In genomic region chr1:228010921-228011320, GRCh38 we compare ENCODE assay signal across 31 cellular contexts. TPM values are rescaled to one million over a fixed set of nuclear protein-coding genes. Genes with fewer than 3 reads are reported as not detected.
DNase-seq lines count a peak whose midpoint lies in the region; ATAC-seq lines count a peak whose summit lies in the region.
"Had no signal": no experiment of that assay in that cellular context is flagged by ENCODE, and none has a peak within 500 bp of the region (broad histone marks: within the 10 kb centered on the region; RNA-seq: fewer than 3 reads in every experiment).

No MANE protein-coding gene starts in this region.

- no peak overlapping the region for H3K27ac Mint-ChIP-seq in activated CD4-positive, alpha-beta memory T cell treated with anti-CD3 and anti-CD28 coated beads, Interleukin-2, amount 10 ng/mL, durations not matched to agents 7 days and 5 days
- H3K27ac Mint-ChIP-seq in activated CD4-positive, alpha-beta memory T cell treated with anti-CD3 and anti-CD28 coated beads for 36 hours = no peak overlapping the region
- no peak overlapping the region for H3K27ac Mint-ChIP-seq in stimulated activated memory B cell treated with anti-CD40 and anti-IgM and Interleukin-4, amounts not matched to agents 10 μg/mL and 1 μg/mL and 100 μg/mL, for 72 hours
- H3K27ac Mint-ChIP-seq: activated naive CD8-positive, alpha-beta T cell treated with anti-CD3 and anti-CD28 coated beads, Interleukin-2, amount 50 U/mL, for 24 hours; stimulated activated effector memory CD8-positive, alpha-beta T cell treated with anti-CD3 and anti-CD28 coated beads, Interleukin-12 subunit alpha, Interleukin-12 subunit beta, amount 100 ng/mL, for 72 hours had no signal

- H3K4me3 Mint-ChIP-seq in activated CD4-positive, alpha-beta memory T cell treated with anti-CD3 and anti-CD28 coated beads, Interleukin-2, amount 10 ng/mL, durations not matched to agents 7 days and 5 days = no peak overlapping the region
- no peak overlapping the region for H3K4me3 Mint-ChIP-seq in activated CD4-positive, alpha-beta memory T cell treated with anti-CD3 and anti-CD28 coated beads for 36 hours
- peak overlapping the region; percentile 16 for H3K4me3 Mint-ChIP-seq in stimulated activated memory B cell treated with anti-CD40 and anti-IgM and Interleukin-4, amounts not matched to agents 10 μg/mL and 1 μg/mL and 100 μg/mL, for 72 hours
- H3K4me3 Mint-ChIP-seq: activated naive CD8-positive, alpha-beta T cell treated with anti-CD3 and anti-CD28 coated beads, Interleukin-2, amount 50 U/mL, for 24 hours; activated T-cell treated with anti-CD3 and anti-CD28 coated beads, Interleukin-2, amount 50 U/mL, for 4 hours; stimulated activated effector memory CD8-positive, alpha-beta T cell treated with anti-CD3 and anti-CD28 coated beads, Interleukin-12 subunit alpha, Interleukin-12 subunit beta, amount 100 ng/mL, for 72 hours; T-cell had no signal

- no peaks in the 10 kb centered on the region for H3K36me3 ChIP-seq in H7 (replicated peaks; ENCODE audit: control insufficient read depth, insufficient read depth, low read length)
- H3K36me3 ChIP-seq: HAP-1, Peyer's patch, SJCRH30, vagina had no signal

- CTCF ChIA-PET in activated CD4-positive, alpha-beta memory T cell treated with anti-CD3 and anti-CD28 coated beads, Interleukin-2, amount 10 ng/mL, durations not matched to agents 7 days and 5 days (lab: Charles Lee) = no interaction called here
- CTCF ChIA-PET in activated CD4-positive, alpha-beta memory T cell treated with anti-CD3 and anti-CD28 coated beads for 36 hours (lab: Charles Lee) = no interaction called here

- H3K27me3 Mint-ChIP-seq in activated CD4-positive, alpha-beta memory T cell treated with anti-CD3 and anti-CD28 coated beads, Interleukin-2, amount 10 ng/mL, durations not matched to agents 7 days and 5 days = peaks cover 39% of the 10 kb centered on the region
- H3K27me3 Mint-ChIP-seq in activated CD4-positive, alpha-beta memory T cell treated with anti-CD3 and anti-CD28 coated beads for 36 hours = peaks cover 29% of the 10 kb centered on the region
- peaks cover 60% of the 10 kb centered on the region for H3K27me3 Mint-ChIP-seq in stimulated activated memory B cell treated with anti-CD40 and anti-IgM and Interleukin-4, amounts not matched to agents 10 μg/mL and 1 μg/mL and 100 μg/mL, for 72 hours

- H3K4me1 Mint-ChIP-seq in activated CD4-positive, alpha-beta memory T cell treated with anti-CD3 and anti-CD28 coated beads, Interleukin-2, amount 10 ng/mL, durations not matched to agents 7 days and 5 days = peaks cover 7% of the 10 kb centered on the region
- H3K4me1 Mint-ChIP-seq in activated CD4-positive, alpha-beta memory T cell treated with anti-CD3 and anti-CD28 coated beads for 36 hours (ENCODE audit: low read depth) = peaks cover 13% of the 10 kb centered on the region
- peaks cover 34% of the 10 kb centered on the region for H3K4me1 Mint-ChIP-seq in stimulated activated memory B cell treated with anti-CD40 and anti-IgM and Interleukin-4, amounts not matched to agents 10 μg/mL and 1 μg/mL and 100 μg/mL, for 72 hours

- ATAC-seq in stimulated activated memory B cell treated with anti-CD40 and anti-IgM and Interleukin-4, amounts not matched to agents 10 μg/mL and 1 μg/mL and 100 μg/mL, for 72 hours = no peak
- ATAC-seq: activated CD4-positive, CD25-positive, alpha-beta regulatory T cell treated with anti-CD3 and anti-CD28 coated beads, Interleukin-2, amount 50 U/mL, for 24 hours; activated naive CD8-positive, alpha-beta T cell treated with anti-CD3 and anti-CD28 coated beads, Interleukin-2, amount 50 U/mL, for 24 hours; activated T-cell treated with anti-CD3 and anti-CD28 coated beads, Interleukin-2, amount 50 U/mL, for 4 hours; left ventricle myocardium superior; naive thymus-derived CD8-positive, alpha-beta T cell; right cardiac atrium; stimulated activated effector memory CD8-positive, alpha-beta T cell treated with anti-CD3 and anti-CD28 coated beads, Interleukin-12 subunit alpha, Interleukin-12 subunit beta, amount 100 ng/mL, for 72 hours; T-cell had no signal

- H3K36me3 Mint-ChIP-seq in activated CD4-positive, alpha-beta memory T cell treated with anti-CD3 and anti-CD28 coated beads, Interleukin-2, amount 10 ng/mL, durations not matched to agents 7 days and 5 days (ENCODE audit: low read depth) = no peaks in the 10 kb centered on the region
- H3K36me3 Mint-ChIP-seq in activated CD4-positive, alpha-beta memory T cell treated with anti-CD3 and anti-CD28 coated beads for 36 hours = no peaks in the 10 kb centered on the region
- no peaks in the 10 kb centered on the region for H3K36me3 Mint-ChIP-seq in stimulated activated memory B cell treated with anti-CD40 and anti-IgM and Interleukin-4, amounts not matched to agents 10 μg/mL and 1 μg/mL and 100 μg/mL, for 72 hours
- H3K36me3 Mint-ChIP-seq: T-cell had no signal

- peak; percentile 15 for DNase-seq in activated CD4-positive, alpha-beta memory T cell treated with anti-CD3 and anti-CD28 coated beads, Interleukin-2, amount 10 ng/mL, durations not matched to agents 7 days and 5 days
- DNase-seq in activated CD4-positive, alpha-beta memory T cell treated with anti-CD3 and anti-CD28 coated beads for 36 hours = no peak
- peak; percentile 32 for DNase-seq in H7
- peak; percentile 75 for DNase-seq in mesenteric fat pad (ENCODE audit: low spot score)
- DNase-seq in NCI-H82 (lab: John Stamatoyannopoulos, UW) = no peak
- DNase-seq in NCI-H345 (lab: John Stamatoyannopoulos, UW) = no peak
- DNase-seq in COR-L47 (lab: John Stamatoyannopoulos, UW) = no peak
- DNase-seq: activated CD4-positive, alpha-beta T cell treated with anti-CD3 and anti-CD28 coated beads, Interleukin-2, amount 50 U/mL, for 48 hours; activated naive CD8-positive, alpha-beta T cell treated with anti-CD3 and anti-CD28 coated beads, Interleukin-2, amount 50 U/mL, for 24 hours; activated T-cell treated with anti-CD3 and anti-CD28 coated beads, Interleukin-2, amount 50 U/mL, for 4 hours; AML-193; DMS53; midbrain; NCI-H2029 treated with DMSO at 0.1 percent for 48 hours; SJCRH30; stimulated activated CD4-positive, alpha-beta T cell treated with anti-CD3 and anti-CD28 coated beads, Interleukin-12 subunit alpha, Interleukin-12 subunit beta, amount 100 ng/mL, for 4 hours; stimulated activated CD4-positive, alpha-beta T cell treated with anti-CD3 and anti-CD28 coated beads, Interleukin-4, amount 100 ng/mL, for 1 hour had no signal

- POLR2A ChIA-PET in activated CD4-positive, alpha-beta memory T cell treated with anti-CD3 and anti-CD28 coated beads, Interleukin-2, amount 10 ng/mL, durations not matched to agents 7 days and 5 days (lab: Charles Lee) = no interaction called here
- POLR2A ChIA-PET in activated CD4-positive, alpha-beta memory T cell treated with anti-CD3 and anti-CD28 coated beads for 36 hours (lab: Charles Lee) = no interaction called here

- H3K4me3 ChIP-seq in H7 (ENCODE audit: insufficient read depth, low read depth, low read length) = no peak overlapping the region
- H3K4me3 ChIP-seq: HAP-1, Peyer's patch, SJCRH30, vagina had no signal

- no peaks in the 10 kb centered on the region for H3K9me3 Mint-ChIP-seq in activated CD4-positive, alpha-beta memory T cell treated with anti-CD3 and anti-CD28 coated beads, Interleukin-2, amount 10 ng/mL, durations not matched to agents 7 days and 5 days
- H3K9me3 Mint-ChIP-seq in activated CD4-positive, alpha-beta memory T cell treated with anti-CD3 and anti-CD28 coated beads for 36 hours = no peaks in the 10 kb centered on the region
- H3K9me3 Mint-ChIP-seq in stimulated activated memory B cell treated with anti-CD40 and anti-IgM and Interleukin-4, amounts not matched to agents 10 μg/mL and 1 μg/mL and 100 μg/mL, for 72 hours = no peaks in the 10 kb centered on the region
- H3K9me3 Mint-ChIP-seq: activated naive CD8-positive, alpha-beta T cell treated with anti-CD3 and anti-CD28 coated beads, Interleukin-2, amount 50 U/mL, for 24 hours; activated T-cell treated with anti-CD3 and anti-CD28 coated beads, Interleukin-2, amount 50 U/mL, for 4 hours; naive thymus-derived CD8-positive, alpha-beta T cell; stimulated activated effector memory CD8-positive, alpha-beta T cell treated with anti-CD3 and anti-CD28 coated beads, Interleukin-12 subunit alpha, Interleukin-12 subunit beta, amount 100 ng/mL, for 72 hours; T-cell had no signal

- intact Hi-C loops in activated CD4-positive, alpha-beta memory T cell treated with anti-CD3 and anti-CD28 coated beads for 36 hours (cut with micrococcal nuclease) = no loop called here

- peaks cover 66% of the 10 kb centered on the region for H3K27me3 ChIP-seq in H7 (ENCODE audit: control insufficient read depth, insufficient read depth, low read length)
- H3K27me3 ChIP-seq: vagina had no signal

RNA-seq across cellular contexts. Expression of gene WNT3A, which starts 4.1 kb away (rescaled TPM):
- not detected for total RNA-seq in activated CD4-positive, alpha-beta memory T cell treated with anti-CD3 and anti-CD28 coated beads, Interleukin-2, amount 10 ng/mL, durations not matched to agents 7 days and 5 days
- not detected for total RNA-seq in activated CD4-positive, alpha-beta memory T cell treated with anti-CD3 and anti-CD28 coated beads for 36 hours
- 0.31 and 0.33 TPM in 2 replicates for total RNA-seq in H7 (2014; rRNA removed; shearing (Covaris generic))
- total RNA-seq in mesenteric fat pad = not detected
- total RNA-seq: activated T-cell treated with anti-CD3 and anti-CD28 coated beads, Interleukin-2, amount 50 U/mL, for 4 hours; endothelial cell of umbilical vein; G401; glomerular endothelial cell; left ventricle myocardium superior; naive thymus-derived CD8-positive, alpha-beta T cell; Peyer's patch; right cardiac atrium; SJCRH30; temporal lobe; vagina had no signal

Comparison
In these comparisons a context has a peak if more than half of its experiments do, and no peak if none do; other contexts are left out.
1. DNase-seq: peak in activated CD4-positive, alpha-beta memory T cell treated with anti-CD3 and anti-CD28 coated beads, Interleukin-2, amount 10 ng/mL, durations not matched to agents 7 days and 5 days (single experiment), H7 (single experiment) and mesenteric fat pad (single experiment); none in activated CD4-positive, alpha-beta memory T cell treated with anti-CD3 and anti-CD28 coated beads for 36 hours (single experiment), NCI-H82 (single experiment), NCI-H345 (single experiment) and COR-L47 (single experiment).